In the genomic region with DNA sequence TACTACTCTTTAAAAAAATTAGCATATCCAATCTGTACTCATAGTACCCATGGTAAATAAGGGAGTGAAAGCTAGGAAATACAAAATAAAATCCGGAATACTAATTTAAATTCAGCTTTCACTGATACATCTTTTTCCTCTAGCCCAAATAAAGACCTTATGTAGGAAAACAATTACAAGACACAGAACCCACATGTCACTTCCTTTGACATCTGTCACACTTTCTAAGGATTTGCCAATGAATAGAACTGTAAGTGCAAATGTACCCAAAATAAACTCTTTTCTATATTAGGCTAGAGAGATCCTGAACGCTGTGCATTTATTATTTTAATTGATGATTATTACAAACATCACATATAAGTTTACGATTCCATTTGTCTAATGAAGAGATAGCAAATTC, we compare ENCODE assay signal across 24 cellular contexts.
"Had no signal": no experiment of that assay in that cellular context is flagged by ENCODE, and none has a peak within 500 bp of the region (broad histone marks: within the 10 kb centered on the region; RNA-seq: fewer than 3 reads in every experiment).

No MANE protein-coding gene starts in this region.

- ATAC-seq: effector memory CD8-positive, alpha-beta T cell; esophagus mucosa; foreskin keratinocyte; gastrocnemius medialis; gastroesophageal sphincter; heart left ventricle; heart right ventricle had no signal

- H3K27ac ChIP-seq: colonic mucosa, coronary artery, dorsolateral prefrontal cortex, epithelial cell of prostate, esophagus muscularis mucosa, esophagus squamous epithelium, foreskin keratinocyte, gastrocnemius medialis, gastroesophageal sphincter, heart left ventricle, heart right ventricle had no signal

- H3K9me3 Mint-ChIP-seq: endodermal cell had no signal

- H3K4me3 ChIP-seq: colonic mucosa, coronary artery, dorsolateral prefrontal cortex, esophagus muscularis mucosa, esophagus squamous epithelium, gastrocnemius medialis, gastroesophageal sphincter, heart left ventricle, heart right ventricle had no signal

- H3K4me3 Mint-ChIP-seq: dendritic cell treated with granulocyte-macrophage colony-stimulating factor and Interleukin-4, amounts not matched to agents 40 ng/mL and 50 ng/mL, for 4 days; effector memory CD8-positive, alpha-beta T cell; endodermal cell had no signal

- H3K27me3 Mint-ChIP-seq: dendritic cell treated with granulocyte-macrophage colony-stimulating factor and Interleukin-4, amounts not matched to agents 40 ng/mL and 50 ng/mL, for 4 days; effector memory CD8-positive, alpha-beta T cell had no signal

- H3K9me3 ChIP-seq: colonic mucosa, esophagus muscularis mucosa, esophagus squamous epithelium, gastrocnemius medialis, gastroesophageal sphincter, heart left ventricle, heart right ventricle had no signal

- H3K36me3 ChIP-seq: colonic mucosa, esophagus muscularis mucosa, esophagus squamous epithelium, gastrocnemius medialis, gastroesophageal sphincter, heart left ventricle, heart right ventricle had no signal

- DNase-seq: colonic mucosa; cortex of kidney; dermis blood vessel endothelial cell; dorsolateral prefrontal cortex; effector CD4-positive, alpha-beta T cell; effector CD8-positive, alpha-beta T cell; effector memory CD4-positive, alpha-beta T cell; effector memory CD8-positive, alpha-beta T cell; endodermal cell; erythroblast; esophagus squamous epithelium; foreskin fibroblast; foreskin keratinocyte; foreskin melanocyte; gastrocnemius medialis; head of caudate nucleus; heart left ventricle; heart right ventricle had no signal

- H3K27me3 ChIP-seq: colonic mucosa, dorsolateral prefrontal cortex, esophagus muscularis mucosa, esophagus squamous epithelium, foreskin keratinocyte, gastrocnemius medialis, gastroesophageal sphincter, heart left ventricle, heart right ventricle had no signal

- H3K4me1 Mint-ChIP-seq: endodermal cell had no signal

- H3K27ac Mint-ChIP-seq: dendritic cell treated with granulocyte-macrophage colony-stimulating factor and Interleukin-4, amounts not matched to agents 40 ng/mL and 50 ng/mL, for 4 days; effector memory CD8-positive, alpha-beta T cell; endodermal cell had no signal
